24 cellular contexts compared by ENCODE assay signal in genomic region chr12:47414511-47414910, GRCh38.
A peak's percentile ranks its signal among the peaks of the same experiment; 100 is the strongest.
DNase-seq lines count a peak whose midpoint lies in the region; ATAC-seq, FAIRE-seq and TF ChIP-seq lines count a peak whose summit lies in the region.
"Had no signal": no experiment of that assay in that cellular context is flagged by ENCODE, and none has a peak within 500 bp of the region (broad histone marks: within the 10 kb centered on the region; RNA-seq: fewer than 3 reads in every experiment).

No MANE protein-coding gene starts in this region.

- CTCF ChIA-PET in K562 (lab: Yijun Ruan, JAX; ENCODE audit: low intra/inter-chr PET ratio), result no interaction called here
- CTCF ChIA-PET in PC-3 (lab: Charles Lee), result no interaction called here

- intact Hi-C loops in K562 (cut with micrococcal nuclease) (no loop called here), PC-3 (cut with micrococcal nuclease) (no loop called here), posterior vena cava (cut with DNase I) (no loop called here), ovary (cut with DNase I) (no loop called here)

- H3K9me2 ChIP-seq in PC-3 (replicated peaks; ENCODE audit: low read length), result no peaks in the 10 kb centered on the region

- ATAC-seq in HG03342 (IDR thresholded peaks at IDR 0.05; ENCODE audit: unreplicated experiment) (peak; percentile 59), K562 (no peak), PC-3 (no peak)
- ATAC-seq: pancreas, right cardiac atrium had no signal

- TF ChIP-seq POLR2A in K562 (conservative IDR thresholded peaks at IDR 0.05) (no peak), ovary (IDR thresholded peaks at IDR 0.05) (no peak)

- H3K4me1 ChIP-seq in K562 (replicated peaks in 1 of 2; ENCODE audit: control insufficient read depth in 2 of 2, insufficient read depth in 2 of 2, low read length in 2 of 2) (no peaks in the 10 kb centered on the region), osteoblast (ENCODE audit: insufficient read depth, low read length) (peaks cover 10% of the 10 kb centered on the region), PC-3 (ENCODE audit: insufficient read depth, low read length) (no peaks in the 10 kb centered on the region), ovary (ENCODE audit: insufficient read depth) (no peaks in the 10 kb centered on the region)
- H3K4me1 ChIP-seq: adrenal gland, breast epithelium, colonic mucosa, esophagus squamous epithelium, HAP-1, pancreas, Peyer's patch, thyroid gland had no signal

- H3K9me3 ChIP-seq in K562 (replicated peaks; ENCODE audit: control insufficient read depth, insufficient read depth, low read depth, low read length) (no peaks in the 10 kb centered on the region), osteoblast (ENCODE audit: low read depth, low read length) (no peaks in the 10 kb centered on the region), PC-3 (ENCODE audit: low read length) (no peaks in the 10 kb centered on the region), ovary (no peaks in the 10 kb centered on the region)
- H3K9me3 ChIP-seq: adrenal gland, breast epithelium, colonic mucosa, esophagus squamous epithelium, HAP-1, pancreas, Peyer's patch, thyroid gland had no signal

- peaks cover 6 to 10% of the 10 kb centered on the region in 2 experiments; a peak in 4 of 5 replicates for H3K27me3 ChIP-seq in K562 (ENCODE audit: control insufficient read depth in 2 of 2, insufficient read depth in 2 of 2, low read length in 2 of 2)
- H3K27me3 ChIP-seq in osteoblast (ENCODE audit: insufficient read depth, low read length), result no peaks in the 10 kb centered on the region
- H3K27me3 ChIP-seq in PC-3 (ENCODE audit: low read length), result no peaks in the 10 kb centered on the region
- H3K27me3 ChIP-seq in ovary, result no peaks in the 10 kb centered on the region
- H3K27me3 ChIP-seq: adrenal gland, breast epithelium, colonic mucosa, esophagus squamous epithelium, pancreas, Peyer's patch, thyroid gland had no signal

- no peak for TF ChIP-seq EP300 in K562 (IDR thresholded peaks at IDR 0.05; ENCODE audit: low read length)
- no peak for TF ChIP-seq EP300 in ovary (IDR thresholded peaks at IDR 0.05)

- no peaks in the 10 kb centered on the region for H3K79me2 ChIP-seq in K562 (ENCODE audit: control insufficient read depth, insufficient read depth, low read length)
- H3K79me2 ChIP-seq in osteoblast (ENCODE audit: insufficient read depth, low read length), result no peaks in the 10 kb centered on the region
- no peaks in the 10 kb centered on the region for H3K79me2 ChIP-seq in PC-3 (ENCODE audit: low read length)

- H3K4me3 ChIP-seq in K562, result no peak overlapping the region
- H3K4me3 ChIP-seq in osteoblast (ENCODE audit: insufficient read depth, low read length), result no peak overlapping the region
- H3K4me3 ChIP-seq in PC-3 (ENCODE audit: low read length), result no peak overlapping the region
- no peak overlapping the region for H3K4me3 ChIP-seq in ovary
- H3K4me3 ChIP-seq: adrenal gland, breast epithelium, colonic mucosa, esophagus squamous epithelium, HAP-1, pancreas, Peyer's patch, thyroid gland had no signal

- H3K36me3 ChIP-seq in K562 (ENCODE audit: control insufficient read depth, insufficient read depth, low read length) (no peaks in the 10 kb centered on the region), osteoblast (ENCODE audit: insufficient read depth, low read length) (no peaks in the 10 kb centered on the region), PC-3 (ENCODE audit: low read depth, low read length) (no peaks in the 10 kb centered on the region), ovary (no peaks in the 10 kb centered on the region)
- H3K36me3 ChIP-seq: adrenal gland, breast epithelium, colonic mucosa, esophagus squamous epithelium, HAP-1, pancreas, Peyer's patch, thyroid gland had no signal

- BruUV-seq in K562 (replicated peaks; lab: Mats Ljungman, UMichigan) (no TSS peak), PC-3 (replicated peaks; lab: Mats Ljungman, UMichigan) (no TSS peak)

- in situ Hi-C loops in K562 (cut with MboI), result no loop called here

- no peak for FAIRE-seq in K562 (lab: Jason Lieb, UNC)
- FAIRE-seq: pancreas, TTC549 had no signal

- TF ChIP-seq CTCF in K562 (IDR thresholded peaks at IDR 0.05 in 2 of 3, conservative IDR thresholded peaks at IDR 0.05 in 1 of 3; ENCODE audit: insufficient read depth in 2 of 3, low read depth in 1 of 3, low read length in 3 of 3), result no peak
- TF ChIP-seq CTCF in osteoblast (IDR thresholded peaks at IDR 0.05; ENCODE audit: extremely low read depth, low read depth, low read length), result no peak
- no peak for TF ChIP-seq CTCF in PC-3 (conservative IDR thresholded peaks at IDR 0.05; ENCODE audit: low read depth, low read length)
- TF ChIP-seq CTCF in ovary (IDR thresholded peaks at IDR 0.05), result no peak

- no peaks in the 10 kb centered on the region for H3F3A ChIP-seq in PC-3 (ENCODE audit: low read length, unreplicated experiment)

- no peak for TF ChIP-seq RAD21 in K562 (CRISPR knock-in tag; conservative IDR thresholded peaks at IDR 0.05 in 1 of 2, IDR thresholded peaks at IDR 0.05 in 1 of 2)

- POLR2A ChIA-PET in K562 (lab: Yijun Ruan, JAX) (no interaction called here), PC-3 (lab: Charles Lee; ENCODE audit: unreplicated experiment) (no interaction called here)

- no peaks in the 10 kb centered on the region for H3K9me1 ChIP-seq in K562 (ENCODE audit: control insufficient read depth, insufficient read depth, low read length)

- no peaks in the 10 kb centered on the region for H4K20me1 ChIP-seq in K562 (replicated peaks; ENCODE audit: control insufficient read depth, insufficient read depth, low read length)
- no peaks in the 10 kb centered on the region for H4K20me1 ChIP-seq in osteoblast (ENCODE audit: insufficient read depth, low read length)
- H4K20me1 ChIP-seq in PC-3 (ENCODE audit: low read length), result no peaks in the 10 kb centered on the region

- no peak overlapping the region for H3K9ac ChIP-seq in K562 (ENCODE audit: insufficient read depth in 1 of 2, low read depth in 2 of 2, low read length in 2 of 2)
- no peak overlapping the region for H3K9ac ChIP-seq in PC-3 (ENCODE audit: low read length)

- peak; percentile 33 for DNase-seq in activated naive CD4-positive, alpha-beta T cell treated with Interleukin-2 at 50 U/mL for 16 hours
- DNase-seq in activated naive CD4-positive, alpha-beta T cell (lab: John Stamatoyannopoulos, UW), result no peak
- DNase-seq in K562 (ENCODE audit: extremely low read depth in 1 of 4, low spot score in 3 of 4), result no peak
- DNase-seq in osteoblast (ENCODE audit: insufficient read length, low spot score, missing footprints), result no peak
- DNase-seq in PC-3, result no peak
- DNase-seq in posterior vena cava (ENCODE audit: low spot score), result no peak
- no peak for DNase-seq in ovary
- DNase-seq: activated CD4-positive, alpha-beta T cell treated with anti-CD3 and anti-CD28 coated beads, Interleukin-2, amount 50 U/mL, for 4 hours; adrenal gland; colonic mucosa; endodermal cell; esophagus squamous epithelium; GDM1; NCI-H1436 treated with DMSO at 0.1 percent for 48 hours; NCI-H510A treated with DMSO at 0.1 percent for 48 hours; NK-92 treated with Interleukin-12 subunit alpha and Interleukin-12 subunit beta, amount 100 ng/mL, for 24 hours; pancreas; Peyer's patch; right cardiac atrium; thyroid gland had no signal

- no peak overlapping the region for H3K4me2 ChIP-seq in K562 (ENCODE audit: insufficient read depth, low read length)
- no peak overlapping the region for H3K4me2 ChIP-seq in osteoblast (ENCODE audit: insufficient read depth, low read length)
- H3K4me2 ChIP-seq in PC-3 (ENCODE audit: low read length), result no peak overlapping the region

- 15% methylated on average over 3 of the region's 3 CpGs for WGBS in K562 (ENCODE audit: insufficient coverage, low coverage, missing lambda C conversion rate)
- 56 to 82% (median 64%) methylated on average over 3 of the region's 3 CpGs for WGBS in ovary, 3 donors

- H3K27ac ChIP-seq in K562 (ENCODE audit: extremely low read depth, low read depth, low read length), result no peak overlapping the region
- H3K27ac ChIP-seq in osteoblast (ENCODE audit: low read depth, low read length), result peak overlapping the region; percentile 44
- H3K27ac ChIP-seq in PC-3 (ENCODE audit: low read length), result no peak overlapping the region
- no peak overlapping the region for H3K27ac ChIP-seq in ovary
- H3K27ac ChIP-seq: adrenal gland, breast epithelium, colonic mucosa, esophagus squamous epithelium, pancreas, Peyer's patch, thyroid gland had no signal

- H2AFZ ChIP-seq in K562 (ENCODE audit: low read depth, low read length) (no peak overlapping the region), osteoblast (ENCODE audit: low read length) (no peak overlapping the region), PC-3 (ENCODE audit: low read length) (no peak overlapping the region)

TF ChIP-seq in K562, 482 proteins besides CTCF, POLR2A, EP300 and RAD21:
- TF ChIP-seq RFX1 (IDR thresholded peaks at IDR 0.05), result peak; percentile 12; the same call in 1 of the 2 replicates
- TF ChIP-seq E2F4 (CRISPR knock-in tag; IDR thresholded peaks at IDR 0.05; ENCODE audit: low read depth), result no peak
TF ChIP-seq in K562: peak in this region for 1.
